21 cellular contexts compared by ENCODE assay signal in the genomic region with DNA sequence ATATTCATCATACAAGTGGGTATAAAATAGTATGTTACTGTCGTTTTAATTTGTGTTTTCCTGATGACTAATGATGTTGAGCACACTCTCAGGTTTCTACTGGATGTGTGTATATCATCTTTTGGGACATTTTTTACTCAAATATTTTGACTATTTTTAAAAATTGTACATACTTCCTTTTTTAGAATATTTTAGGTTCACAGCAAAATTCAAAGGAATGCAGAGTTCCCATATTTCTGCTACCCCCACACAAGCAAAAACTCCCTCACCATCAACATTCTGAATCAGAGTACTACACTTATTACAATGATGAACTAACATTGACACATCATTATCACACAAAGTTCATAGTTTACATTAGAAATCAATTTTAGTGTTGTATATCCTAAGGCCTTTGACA.
A peak's percentile ranks its signal among the peaks of the same experiment; 100 is the strongest.
DNase-seq lines count a peak whose midpoint lies in the region; ATAC-seq and TF ChIP-seq lines count a peak whose summit lies in the region.
"Had no signal": no experiment of that assay in that cellular context is flagged by ENCODE, and none has a peak within 500 bp of the region (broad histone marks: within the 10 kb centered on the region; RNA-seq: fewer than 3 reads in every experiment).

No MANE protein-coding gene starts in this region.

- H3K18ac ChIP-seq in IMR-90 (ENCODE audit: low read depth, low read length), result no peak overlapping the region

- no peaks in the 10 kb centered on the region for H3K9me1 ChIP-seq in IMR-90 (ENCODE audit: insufficient read depth, low read length)

- no TSS peak for BruUV-seq in IMR-90 (replicated peaks; lab: Mats Ljungman, UMichigan)

- H3K9ac ChIP-seq in IMR-90 (ENCODE audit: low read depth, low read length) (no peak overlapping the region), skeletal muscle satellite cell (ENCODE audit: low read depth, low read length) (peak overlapping the region; percentile 34)
- H3K9ac ChIP-seq: KMS-11 had no signal

- no peak overlapping the region for H4K5ac ChIP-seq in IMR-90 (ENCODE audit: low read depth, low read length)

- intact Hi-C loops in IMR-90 (cut with micrococcal nuclease), result no loop called here
- intact Hi-C loops in ovary (cut with DNase I), result no loop called here

- no peak for TF ChIP-seq RAD21 in IMR-90 (IDR thresholded peaks at IDR 0.05; ENCODE audit: low read length)

- POLR2A ChIA-PET in IMR-90 (lab: Charles Lee; ENCODE audit: unreplicated experiment), result no interaction called here

- H4K8ac ChIP-seq in IMR-90 (ENCODE audit: low read depth in 2 of 2, low read length in 2 of 2), result no peak overlapping the region

- ATAC-seq in IMR-90 (ENCODE audit: low read depth) (peak; percentile 35; the same call in 1 of the 2 replicates), HG03139 (IDR thresholded peaks at IDR 0.05; ENCODE audit: unreplicated experiment) (no peak)

- H2AFZ ChIP-seq in IMR-90 (replicated peaks; ENCODE audit: low read length, poor library complexity), result no peak overlapping the region

- H3K27ac ChIP-seq in IMR-90 (ENCODE audit: insufficient read depth, low read length) (no peak overlapping the region), ovary (no peak overlapping the region)
- H3K27ac ChIP-seq: C4-2B, KMS-11, RWPE1 had no signal

- no peak overlapping the region for H2BK15ac ChIP-seq in IMR-90 (ENCODE audit: low read depth, low read length)

- no peaks in the 10 kb centered on the region for H3K36me3 ChIP-seq in IMR-90 (ENCODE audit: control insufficient read depth, insufficient read depth, low read length)
- no peaks in the 10 kb centered on the region for H3K36me3 ChIP-seq in skeletal muscle satellite cell (ENCODE audit: insufficient read depth, low read length)
- no peaks in the 10 kb centered on the region for H3K36me3 ChIP-seq in ovary

- H2AK5ac ChIP-seq in IMR-90 (ENCODE audit: low read depth, low read length), result no peak overlapping the region

- TF ChIP-seq EP300 in ovary (IDR thresholded peaks at IDR 0.05), result no peak

- H3K56ac ChIP-seq in IMR-90 (ENCODE audit: extremely low read depth, insufficient read depth, low read length), result no peak overlapping the region

- dilution Hi-C loops in IMR-90 (cut with HindIII; ENCODE audit: low sequenced_read_pairs, unreplicated experiment), result no loop called here

- CTCF ChIA-PET in IMR-90 (lab: Yijun Ruan, JAX), result no interaction called here

- peaks cover 2% of the 10 kb centered on the region for H3K4me1 Mint-ChIP-seq in activated naive CD8-positive, alpha-beta T cell treated with anti-CD3 and anti-CD28 coated beads for 36 hours
- H3K4me1 Mint-ChIP-seq: B cell, IgD-negative memory B cell had no signal

- TF ChIP-seq POLR2A in IMR-90 (IDR thresholded peaks at IDR 0.05; ENCODE audit: low read depth, low read length), result no peak
- no peak for TF ChIP-seq POLR2A in ovary (IDR thresholded peaks at IDR 0.05)

- H3K4me3 Mint-ChIP-seq in activated naive CD8-positive, alpha-beta T cell treated with anti-CD3 and anti-CD28 coated beads for 36 hours, result no peak overlapping the region
- H3K4me3 Mint-ChIP-seq: B cell; CD8-positive, alpha-beta memory T cell; IgD-negative memory B cell had no signal

- H4K91ac ChIP-seq in IMR-90 (ENCODE audit: insufficient read depth, low read depth, low read length), result no peak overlapping the region

- no peak overlapping the region for H3K23ac ChIP-seq in IMR-90 (ENCODE audit: low read depth, low read length)

- H3K9me3 Mint-ChIP-seq in activated naive CD8-positive, alpha-beta T cell treated with anti-CD3 and anti-CD28 coated beads for 36 hours, result no peaks in the 10 kb centered on the region

- WGBS in IMR-90 (ENCODE audit: extremely low coverage in 2 of 2, insufficient read length in 1 of 2), 2 experiments, result no CpG with 5 or more reads among the region's 1 CpG
- 0% methylated on average over 1 of the region's 1 CpG for WGBS in ovary, 3 donors

- H3K9me3 ChIP-seq in IMR-90 (ENCODE audit: control insufficient read depth, insufficient read depth, low read length), result no peaks in the 10 kb centered on the region
- no peaks in the 10 kb centered on the region for H3K9me3 ChIP-seq in skeletal muscle satellite cell (replicated peaks; ENCODE audit: low read length)
- no peaks in the 10 kb centered on the region for H3K9me3 ChIP-seq in ovary

- H3K27ac Mint-ChIP-seq in activated naive CD8-positive, alpha-beta T cell treated with anti-CD3 and anti-CD28 coated beads for 36 hours, result no peak overlapping the region
- H3K27ac Mint-ChIP-seq: B cell; CD8-positive, alpha-beta memory T cell; IgD-negative memory B cell had no signal

- H2BK5ac ChIP-seq in IMR-90 (ENCODE audit: low read depth, low read length, poor library complexity, severe bottlenecking), result no peak overlapping the region

- H3K14ac ChIP-seq in IMR-90 (replicated peaks; ENCODE audit: low read depth, low read length), result no peak overlapping the region

- H2AK9ac ChIP-seq in IMR-90 (replicated peaks; ENCODE audit: low read depth, low read length, poor library complexity), result no peak overlapping the region

- no peaks in the 10 kb centered on the region for H4K20me1 ChIP-seq in IMR-90 (ENCODE audit: insufficient read depth, low read length)

- H3K4me3 ChIP-seq in IMR-90 (ENCODE audit: insufficient read depth, low read depth, low read length) (no peak overlapping the region), choroid plexus epithelial cell (ENCODE audit: low read depth, low read length) (no peak overlapping the region), skeletal muscle satellite cell (ENCODE audit: low read length) (no peak overlapping the region), ovary (no peak overlapping the region)

- no peak overlapping the region for H2BK20ac ChIP-seq in IMR-90 (ENCODE audit: low read depth, low read length)

- H3K4me2 ChIP-seq in IMR-90 (ENCODE audit: low read depth, low read length), result no peak overlapping the region
- H3K4me2 ChIP-seq in skeletal muscle satellite cell (ENCODE audit: low read length), result peak overlapping the region; percentile 24
- H3K4me2 ChIP-seq: KMS-11 had no signal

- H3K36me3 Mint-ChIP-seq in activated naive CD8-positive, alpha-beta T cell treated with anti-CD3 and anti-CD28 coated beads for 36 hours, result peaks cover 16% of the 10 kb centered on the region
- H3K36me3 Mint-ChIP-seq: IgD-negative memory B cell had no signal

- no peak overlapping the region for H3K4ac ChIP-seq in IMR-90 (ENCODE audit: low read depth, low read length)

- TF ChIP-seq CTCF in IMR-90 (conservative IDR thresholded peaks at IDR 0.05; ENCODE audit: low read depth, low read length) (no peak), choroid plexus epithelial cell (conservative IDR thresholded peaks at IDR 0.05; ENCODE audit: low read depth, low read length) (no peak), ovary (IDR thresholded peaks at IDR 0.05) (no peak)

- H3K4me1 ChIP-seq in IMR-90 (ENCODE audit: control insufficient read depth, insufficient read depth, low read length) (peaks cover 2% of the 10 kb centered on the region), skeletal muscle satellite cell (ENCODE audit: control insufficient read depth, insufficient read depth, low read length) (peaks cover 25% of the 10 kb centered on the region), ovary (ENCODE audit: insufficient read depth) (no peaks in the 10 kb centered on the region)

- H3K27me3 Mint-ChIP-seq in activated naive CD8-positive, alpha-beta T cell treated with anti-CD3 and anti-CD28 coated beads for 36 hours, result no peaks in the 10 kb centered on the region
- H3K27me3 Mint-ChIP-seq: B cell; CD8-positive, alpha-beta memory T cell; IgD-negative memory B cell had no signal

- H3K27me3 ChIP-seq in IMR-90 (ENCODE audit: control insufficient read depth, insufficient read depth, low read length) (no peaks in the 10 kb centered on the region), skeletal muscle satellite cell (ENCODE audit: control insufficient read depth, insufficient read depth, low read length) (no peaks in the 10 kb centered on the region), ovary (no peaks in the 10 kb centered on the region)

- DNase-seq in EL (peak; percentile 3), IMR-90 (no peak), choroid plexus epithelial cell (ENCODE audit: low read depth) (peak; percentile 9), ovary (no peak)
- no peak for DNase-seq in activated naive CD8-positive, alpha-beta T cell treated with anti-CD3 and anti-CD28 coated beads for 36 hours
- DNase-seq: CD8-positive, alpha-beta memory T cell; DMS79; H7; NCI-H1048; NCI-H1417 treated with DMSO at 0.1 percent for 48 hours; NCI-H1694 treated with DMSO at 0.1 percent for 48 hours; NCI-H226; NCI-H510A; SHP77 had no signal

- H2BK120ac ChIP-seq in IMR-90 (ENCODE audit: low read depth, low read length), result no peak overlapping the region

- H3K79me1 ChIP-seq in IMR-90 (ENCODE audit: low read depth in 1 of 2, low read length in 2 of 2), result no peaks in the 10 kb centered on the region

- in situ Hi-C loops in IMR-90 (cut with MboI; ENCODE audit: low sequenced_read_pairs), result loop anchor here (25.0 kb wide), 1 partner anchor 569 kb away; no protein-coding TSS in a partner anchor

TF ChIP-seq in IMR-90, 13 proteins besides CTCF, POLR2A, EP300 and RAD21 (continues in another document):
- no peak for TF ChIP-seq MAZ (IDR thresholded peaks at IDR 0.05; ENCODE audit: borderline replicate concordance, low read depth, low read length)
- no peak for TF ChIP-seq CHD1 (IDR thresholded peaks at IDR 0.05; ENCODE audit: low read depth, low read length)
- TF ChIP-seq NFE2L2 (IDR thresholded peaks at IDR 0.05; ENCODE audit: low read depth, low read length), result no peak
- no peak for TF ChIP-seq SMC3 (IDR thresholded peaks at IDR 0.05; ENCODE audit: low read depth, low read length)
- TF ChIP-seq CEBPB (IDR thresholded peaks at IDR 0.05; ENCODE audit: low read depth, low read length), result no peak
- no peak for TF ChIP-seq BHLHE40 (IDR thresholded peaks at IDR 0.05; ENCODE audit: low read depth, low read length)
- TF ChIP-seq RCOR1 (IDR thresholded peaks at IDR 0.05; ENCODE audit: insufficient replicate concordance, low read length), result no peak
- no peak for TF ChIP-seq FOS (IDR thresholded peaks at IDR 0.05; ENCODE audit: low read depth, low read length)
- TF ChIP-seq MAFK (IDR thresholded peaks at IDR 0.05; ENCODE audit: low read depth, low read length), result no peak
- TF ChIP-seq ELK1 (IDR thresholded peaks at IDR 0.05; ENCODE audit: borderline replicate concordance, low read depth, low read length), result no peak
- no peak for TF ChIP-seq MXI1 (IDR thresholded peaks at IDR 0.05; ENCODE audit: borderline replicate concordance, low read depth, low read length)
- TF ChIP-seq RFX5 (IDR thresholded peaks at IDR 0.05; ENCODE audit: low read depth, low read length), result no peak

Comparison
In these comparisons a context has a peak if more than half of its experiments do, and no peak if none do; other contexts are left out.
1. DNase-seq: peak in EL (single experiment) and choroid plexus epithelial cell (single experiment); none in IMR-90 (single experiment), activated naive CD8-positive, alpha-beta T cell treated with anti-CD3 and anti-CD28 coated beads for 36 hours (single experiment) and ovary (0 of 5).